Comparison of ENCODE assay signal across 15 cellular contexts in the genomic region with DNA sequence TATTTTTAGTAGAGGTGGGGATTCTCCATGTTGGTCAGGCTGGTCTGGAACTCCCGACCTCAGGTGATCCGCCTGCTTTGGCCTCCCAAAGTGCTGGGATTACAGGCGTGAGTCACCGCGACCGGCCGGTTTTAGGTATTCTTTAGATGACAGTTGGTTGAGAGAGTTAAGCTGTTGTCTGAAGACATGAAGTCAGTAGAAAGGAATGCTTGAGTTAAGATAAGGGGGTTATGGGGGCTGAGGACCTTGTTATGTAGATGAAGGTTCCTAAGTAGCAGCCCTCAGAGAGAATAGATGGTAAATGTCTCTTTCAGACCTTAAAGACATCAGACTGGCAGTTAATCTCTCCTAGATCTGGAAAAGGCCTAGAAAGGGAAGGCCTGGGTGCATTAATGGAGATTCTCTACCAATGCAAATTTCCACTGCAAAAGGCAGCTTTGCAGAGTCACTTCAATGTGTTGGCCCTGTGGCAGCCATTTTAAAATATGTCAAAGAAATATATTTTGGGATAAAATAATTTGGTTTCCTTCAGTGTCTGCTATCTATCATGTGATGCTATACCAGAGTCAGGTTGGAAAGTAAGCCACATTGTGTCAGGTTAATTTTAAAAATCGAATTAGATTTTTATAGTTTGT. TPM values are rescaled to one million over a fixed set of nuclear protein-coding genes. Genes with fewer than 3 reads are reported as not detected.
DNase-seq lines count a peak whose midpoint lies in the region; ATAC-seq and TF ChIP-seq lines count a peak whose summit lies in the region.
"Had no signal": no experiment of that assay in that cellular context is flagged by ENCODE, and none has a peak within 500 bp of the region (broad histone marks: within the 10 kb centered on the region; RNA-seq: fewer than 3 reads in every experiment).

No MANE protein-coding gene starts in this region.

- DNase-seq in A673 (ENCODE audit: low spot score) (peak; percentile 27), astrocyte of the hippocampus (ENCODE audit: low read depth, low spot score) (peak; percentile 63), spleen (no peak), NCI-H128 (lab: John Stamatoyannopoulos, UW; ENCODE audit: unreplicated experiment) (no peak), lower lobe of right lung (no peak)
- DNase-seq in CD8-positive, alpha-beta memory T cell = no peak
- DNase-seq: activated CD8-positive, alpha-beta memory T cell treated with anti-CD3 and anti-CD28 coated beads, Interleukin-2, amount 50 U/mL, for 4 hours; cerebellar nuclear complex; KBM-7; NCI-H187 treated with DMSO at 0.1 percent for 48 hours had no signal

- no peak for ATAC-seq in lower lobe of right lung
- ATAC-seq: activated naive CD4-positive, alpha-beta T cell treated with anti-CD3 and anti-CD28 coated beads, Interleukin-2, amount 50 U/mL, for 72 hours had no signal

- WGBS in spleen, 5 donors = 71 to 94% (median 87%) methylated on average over 8 of the region's 8 CpGs

- no peaks in the 10 kb centered on the region for H3K9me3 Mint-ChIP-seq in CD8-positive, alpha-beta memory T cell
- H3K9me3 Mint-ChIP-seq: activated naive CD4-positive, alpha-beta T cell treated with anti-CD3 and anti-CD28 coated beads, Interleukin-2, amount 50 U/mL, for 72 hours had no signal

- H3K36me3 Mint-ChIP-seq in CD8-positive, alpha-beta memory T cell = peaks cover 0 to 14% (median 2%) of the 10 kb centered on the region in 3 donors

- CTCF ChIA-PET in A673 (lab: Charles Lee) = no interaction called here
- CTCF ChIA-PET in CD8-positive, alpha-beta memory T cell (lab: Charles Lee) = no interaction called here

- H3K4me1 ChIP-seq in A673 (ENCODE audit: insufficient read depth, low read length, poor library complexity, severe bottlenecking) (peaks cover 5% of the 10 kb centered on the region), HUES6 (ENCODE audit: control insufficient read depth, insufficient read depth, low read length) (peaks cover 23% of the 10 kb centered on the region), iPS-15b (ENCODE audit: control insufficient read depth, insufficient read depth, low read length) (peaks cover 5% of the 10 kb centered on the region), spleen (peaks cover 0 to 16% (median 8%) of the 10 kb centered on the region in 6 donors), lower lobe of right lung (peaks cover 2% of the 10 kb centered on the region)
- H3K4me1 ChIP-seq in CD8-positive, alpha-beta memory T cell (ENCODE audit: insufficient read depth, low read length) = peaks cover 7% of the 10 kb centered on the region
- H3K4me1 ChIP-seq: parathyroid adenoma had no signal

- no TSS peak for BruUV-seq in A673 (replicated peaks; lab: Mats Ljungman, UMichigan)

- H3K27ac ChIP-seq in A673 (ENCODE audit: low read depth, low read length, poor library complexity, severe bottlenecking) = no peak overlapping the region
- peak overlapping the region; percentile 98 for H3K27ac ChIP-seq in HUES6 (ENCODE audit: low read depth, low read length)
- no peak overlapping the region for H3K27ac ChIP-seq in spleen
- H3K27ac ChIP-seq in CD8-positive, alpha-beta memory T cell (ENCODE audit: low read depth, low read length) = no peak overlapping the region
- H3K27ac ChIP-seq in lower lobe of right lung = no peak overlapping the region
- H3K27ac ChIP-seq: esophagus muscularis mucosa, parathyroid adenoma had no signal

- H3K4me1 Mint-ChIP-seq in CD8-positive, alpha-beta memory T cell = peaks cover 4 to 11% (median 6%) of the 10 kb centered on the region in 3 donors

- H3K36me3 ChIP-seq in A673 (ENCODE audit: insufficient read depth, low read length, poor library complexity, severe bottlenecking) (peaks cover 8% of the 10 kb centered on the region), HUES6 (ENCODE audit: control insufficient read depth, insufficient read depth, low read length) (peaks cover 26% of the 10 kb centered on the region), iPS-15b (ENCODE audit: control insufficient read depth, insufficient read depth, low read length) (no peaks in the 10 kb centered on the region), spleen (peaks cover 0 to 8% (median 0%) of the 10 kb centered on the region in 6 donors), lower lobe of right lung (no peaks in the 10 kb centered on the region)
- H3K36me3 ChIP-seq in CD8-positive, alpha-beta memory T cell (ENCODE audit: insufficient read depth, low read length) = no peaks in the 10 kb centered on the region
- H3K36me3 ChIP-seq: esophagus muscularis mucosa had no signal

- H3K27ac Mint-ChIP-seq in CD8-positive, alpha-beta memory T cell = no peak overlapping the region
- H3K27ac Mint-ChIP-seq: activated naive CD4-positive, alpha-beta T cell treated with anti-CD3 and anti-CD28 coated beads, Interleukin-2, amount 50 U/mL, for 72 hours had no signal

- no peak overlapping the region for H3K4me3 Mint-ChIP-seq in CD8-positive, alpha-beta memory T cell

- POLR2A ChIA-PET in A673 (lab: Charles Lee; ENCODE audit: low non-redundant PET) = no interaction called here
- POLR2A ChIA-PET in CD8-positive, alpha-beta memory T cell (lab: Charles Lee) = no interaction called here

- H3K27me3 Mint-ChIP-seq in CD8-positive, alpha-beta memory T cell = peaks cover 0 to 2% of the 10 kb centered on the region in 2 donors

- H3K27me3 ChIP-seq in A673 (replicated peaks; ENCODE audit: insufficient read depth, low read depth, low read length, poor library complexity) = no peaks in the 10 kb centered on the region
- no peaks in the 10 kb centered on the region for H3K27me3 ChIP-seq in HUES6 (ENCODE audit: control insufficient read depth, insufficient read depth, low read length)
- no peaks in the 10 kb centered on the region for H3K27me3 ChIP-seq in iPS-15b (ENCODE audit: control insufficient read depth, insufficient read depth, low read length)
- no peaks in the 10 kb centered on the region for H3K27me3 ChIP-seq in spleen (replicated peaks in 1 of 7)
- no peaks in the 10 kb centered on the region for H3K27me3 ChIP-seq in CD8-positive, alpha-beta memory T cell (ENCODE audit: insufficient read depth, low read length, poor library complexity, severe bottlenecking)
- H3K27me3 ChIP-seq in lower lobe of right lung (ENCODE audit: low read depth) = no peaks in the 10 kb centered on the region
- H3K27me3 ChIP-seq: esophagus muscularis mucosa had no signal

- intact Hi-C loops in A673 (cut with micrococcal nuclease; ENCODE audit: unreplicated experiment) (loop anchor here (10.0 kb wide), 1 partner anchor 543 kb away; no protein-coding TSS in a partner anchor), spleen (cut with DNase I; ENCODE audit: low total_unique reads) (no loop called here), lower lobe of right lung (cut with DNase I) (no loop called here)

- no peak for TF ChIP-seq POLR2A in spleen (IDR thresholded peaks at IDR 0.05)

- H3K9ac ChIP-seq in HUES6 (ENCODE audit: low read length) (peak overlapping the region; percentile 58), iPS-15b (ENCODE audit: low read depth, low read length) (peak overlapping the region; percentile 26)
- H3K9ac ChIP-seq: parathyroid adenoma had no signal

- H3K9me3 ChIP-seq in A673 (ENCODE audit: low read depth, low read length, poor library complexity, severe bottlenecking) (no peaks in the 10 kb centered on the region), HUES6 (ENCODE audit: control insufficient read depth, insufficient read depth, low read depth, low read length) (peaks cover 13% of the 10 kb centered on the region), iPS-15b (ENCODE audit: control insufficient read depth, insufficient read depth, low read length) (no peaks in the 10 kb centered on the region), spleen (no peaks in the 10 kb centered on the region), lower lobe of right lung (no peaks in the 10 kb centered on the region)
- no peaks in the 10 kb centered on the region for H3K9me3 ChIP-seq in CD8-positive, alpha-beta memory T cell (ENCODE audit: low read length)
- H3K9me3 ChIP-seq: esophagus muscularis mucosa had no signal

- no peak for TF ChIP-seq CTCF in A673 (conservative IDR thresholded peaks at IDR 0.05; ENCODE audit: low read depth, low read length)
- TF ChIP-seq CTCF in spleen (IDR thresholded peaks at IDR 0.05 in 8 of 11, conservative IDR thresholded peaks at IDR 0.05 in 3 of 11) = no peak
- no peak for TF ChIP-seq CTCF in lower lobe of right lung (IDR thresholded peaks at IDR 0.05)

- H3K4me3 ChIP-seq in A673 (ENCODE audit: low read depth, low read length, poor library complexity, severe bottlenecking) (no peak overlapping the region), HUES6 (ENCODE audit: low read depth, low read length) (no peak overlapping the region), iPS-15b (ENCODE audit: low read depth, low read length) (no peak overlapping the region), spleen (no peak overlapping the region), lower lobe of right lung (no peak overlapping the region)
- H3K4me3 ChIP-seq in CD8-positive, alpha-beta memory T cell (ENCODE audit: low read length) = no peak overlapping the region
- H3K4me3 ChIP-seq: esophagus muscularis mucosa had no signal

RNA-seq across cellular contexts. Expression of gene ZNF674, which starts 6.4 kb away (rescaled TPM):
- 5.8 and 7.9 TPM in 2 replicates for total RNA-seq in A673 (2021)
- 10 to 100 TPM in 2 of 7 donors, 1 to 10 TPM in 5; 4.2 to 10.7 (median 6.7) TPM for total RNA-seq in spleen
- 1 to 10 TPM in 1 of 3 donors, under 1 TPM in 2; 0.77 to 1.1 (median 0.80) TPM for polyA plus RNA-seq in spleen
- 1 to 10 TPM; 2.7 to 2.8 TPM for total RNA-seq in CD8-positive, alpha-beta memory T cell
- polyA plus RNA-seq in CD8-positive, alpha-beta memory T cell = 1.3 TPM
- total RNA-seq in lower lobe of right lung = 5.6 TPM

RNA-seq across cellular contexts. Expression of gene CHST7, which starts 22.0 kb away (rescaled TPM):
- total RNA-seq in A673 (2021) (5.7 and 6.1 TPM in 2 replicates), spleen (10 to 100 TPM; 14.6 to 43.9 (median 29.2) TPM), lower lobe of right lung (7.4 TPM)
- 1 to 10 TPM; 2.0 to 5.2 (median 2.9) TPM for polyA plus RNA-seq in spleen
- total RNA-seq in CD8-positive, alpha-beta memory T cell = 1 to 10 TPM; 3.5 to 3.9 TPM
- 8.0 TPM for polyA plus RNA-seq in CD8-positive, alpha-beta memory T cell

Comparison
In these comparisons a context has a peak if more than half of its experiments do, and no peak if none do; other contexts are left out.
1. DNase-seq: peak in A673 (single experiment) and astrocyte of the hippocampus (single experiment); none in spleen (single experiment), NCI-H128 (single experiment), CD8-positive, alpha-beta memory T cell (0 of 5) and lower lobe of right lung (single experiment).